8 cellular contexts compared by ENCODE assay signal in genomic region chr20:37336369-37337207, GRCh38. TPM values are rescaled to one million over a fixed set of nuclear protein-coding genes. Genes with fewer than 3 reads are reported as not detected.
DNase-seq lines count a peak whose midpoint lies in the region; ATAC-seq and TF ChIP-seq lines count a peak whose summit lies in the region.

No MANE protein-coding gene starts in this region.

- ATAC-seq in GM21723 (IDR thresholded peaks at IDR 0.05; ENCODE audit: unreplicated experiment): peak; percentile 59

- TF ChIP-seq POLR2A in GM15510 (IDR thresholded peaks at IDR 0.05; ENCODE audit: borderline replicate concordance, extremely low read depth, insufficient read length): peak; percentile 12

- DNase-seq in Kasumi-1 (lab: John Stamatoyannopoulos, UW) (peak; percentile 96 to 98), kidney glomerular epithelial cell (lab: John Stamatoyannopoulos, UW) (peak; percentile 54), NCI-H526 (lab: John Stamatoyannopoulos, UW) (no peak), posterior vena cava (ENCODE audit: low spot score) (no peak)
- DNase-seq in activated T-cell treated with anti-CD3 and anti-CD28 coated beads, Interleukin-2, amount 50 U/mL, for 48 hours: peak; percentile 56 to 62
- peak in 2 of 3 experiments; percentile 8 to 56 for DNase-seq in stimulated activated CD4-positive, alpha-beta T cell treated with anti-CD3 and anti-CD28 coated beads, TNF-alpha, amount 100 ng/mL, for 24 hours (ENCODE audit: low read depth in 3 of 3)

- intact Hi-C loops in posterior vena cava (cut with DNase I): no loop called here

RNA-seq across cellular contexts. Expression of gene SRC, which starts 9.4 kb away (rescaled TPM):
- 10 to 100 TPM; 35.4 to 39.1 TPM for total RNA-seq in posterior vena cava

RNA-seq across cellular contexts. Expression of gene MANBAL, which starts 47.1 kb away (rescaled TPM):
- total RNA-seq in posterior vena cava: 10 to 100 TPM; 51.9 to 54.2 TPM

Comparison
In these comparisons a context has a peak if more than half of its experiments do, and no peak if none do; other contexts are left out.
1. DNase-seq: peak in Kasumi-1 (2 of 2), activated T-cell treated with anti-CD3 and anti-CD28 coated beads, Interleukin-2, amount 50 U/mL, for 48 hours (2 of 2), kidney glomerular epithelial cell (single experiment) and stimulated activated CD4-positive, alpha-beta T cell treated with anti-CD3 and anti-CD28 coated beads, TNF-alpha, amount 100 ng/mL, for 24 hours (2 of 3); none in NCI-H526 (0 of 2) and posterior vena cava (single experiment).